In the genomic region with DNA sequence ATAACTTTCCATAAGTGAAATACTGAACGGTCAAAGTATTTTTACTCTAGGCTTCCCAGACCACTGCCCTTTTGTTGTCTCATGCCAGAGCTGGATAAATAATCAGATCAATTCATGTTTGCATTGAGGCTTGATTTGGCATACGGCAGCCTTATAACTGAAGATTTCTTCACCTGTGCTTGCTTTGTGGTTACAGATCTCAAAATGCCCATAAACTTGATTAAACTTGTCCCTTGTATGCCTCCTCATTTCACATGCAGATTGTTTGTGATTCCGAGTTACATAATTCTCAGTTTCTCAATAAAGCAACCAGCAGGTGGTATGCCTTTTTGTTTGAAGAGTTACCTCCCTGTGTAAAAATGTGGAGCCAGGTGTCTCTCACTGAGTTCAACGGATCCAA, we compare ENCODE assay signal across 19 cellular contexts.
"Had no signal": no experiment of that assay in that cellular context is flagged by ENCODE, and none has a peak within 500 bp of the region (broad histone marks: within the 10 kb centered on the region; RNA-seq: fewer than 3 reads in every experiment).

No MANE protein-coding gene starts in this region.

- ATAC-seq: gastrocnemius medialis; heart left ventricle; left lung; naive thymus-derived CD8-positive, alpha-beta T cell; pancreas; upper lobe of right lung had no signal

- H3K9me3 ChIP-seq: gastrocnemius medialis, heart left ventricle, left lung, pancreas, stomach, thoracic aorta, upper lobe of right lung had no signal

- H3K4me1 ChIP-seq: gastrocnemius medialis, heart left ventricle, left lung, pancreas, stomach, upper lobe of right lung had no signal

- DNase-seq: activated CD4-positive, alpha-beta T cell treated with anti-CD3 and anti-CD28 coated beads, Interleukin-2, amount 10 ng/mL, durations not matched to agents 7 days and 5 days; activated CD8-positive, alpha-beta memory T cell treated with anti-CD3 and anti-CD28 coated beads for 24 hours; anterior cingulate cortex; brain microvascular endothelial cell; cerebellar nuclear complex; effector CD8-positive, alpha-beta T cell; gastrocnemius medialis; heart left ventricle; islet precursor cell; left lung; naive thymus-derived CD8-positive, alpha-beta T cell; pancreas; stimulated activated CD4-positive, alpha-beta T cell treated with anti-CD3 and anti-CD28 coated beads, Interleukin-2, amount 100 ng/mL, for 24 hours; stomach; upper lobe of right lung had no signal

- H3K4me1 Mint-ChIP-seq: activated CD4-positive, alpha-beta T cell treated with anti-CD3 and anti-CD28 coated beads, Interleukin-2, amount 10 ng/mL, durations not matched to agents 7 days and 5 days; memory B cell; naive thymus-derived CD8-positive, alpha-beta T cell had no signal

- H3K4me3 Mint-ChIP-seq: activated CD4-positive, alpha-beta T cell treated with anti-CD3 and anti-CD28 coated beads, Interleukin-2, amount 10 ng/mL, durations not matched to agents 7 days and 5 days; activated T-helper 1 cell treated with anti-CD3 and anti-CD28 coated beads, Interleukin-12 subunit alpha, Interleukin-12 subunit beta, Interleukin-2, Interleukin-4 antibody, amounts not matched to agents 30 ng/mL and 10 ng/mL and 1 ng/mL, durations not matched to agents 14 hours and 24 hours and 36 hours; memory B cell; naive thymus-derived CD8-positive, alpha-beta T cell; T-helper 2 cell treated with Interferon-gamma antibody and Interleukin-4, amounts not matched to agents 5 μg/mL and 100 μg/mL, for 36 hours had no signal

- H3K9me3 Mint-ChIP-seq: activated CD4-positive, alpha-beta T cell treated with anti-CD3 and anti-CD28 coated beads, Interleukin-2, amount 10 ng/mL, durations not matched to agents 7 days and 5 days; activated T-helper 1 cell treated with anti-CD3 and anti-CD28 coated beads, Interleukin-12 subunit alpha, Interleukin-12 subunit beta, Interleukin-2, Interleukin-4 antibody, amounts not matched to agents 30 ng/mL and 10 ng/mL and 1 ng/mL, durations not matched to agents 14 hours and 24 hours and 36 hours; naive thymus-derived CD8-positive, alpha-beta T cell; T-helper 2 cell treated with Interferon-gamma antibody and Interleukin-4, amounts not matched to agents 5 μg/mL and 100 μg/mL, for 36 hours had no signal

- H3K36me3 Mint-ChIP-seq: memory B cell; naive thymus-derived CD8-positive, alpha-beta T cell had no signal

- H3K36me3 ChIP-seq: brain microvascular endothelial cell, gastrocnemius medialis, heart left ventricle, left lung, pancreas, stomach, thoracic aorta, upper lobe of right lung had no signal

- H3K27me3 ChIP-seq: brain microvascular endothelial cell, gastrocnemius medialis, heart left ventricle, left lung, pancreas, stomach, upper lobe of right lung had no signal

- H3K27ac ChIP-seq: brain microvascular endothelial cell, gastrocnemius medialis, heart left ventricle, left lung, pancreas, stomach, thoracic aorta, upper lobe of right lung had no signal

- H3K27ac Mint-ChIP-seq: activated CD4-positive, alpha-beta T cell treated with anti-CD3 and anti-CD28 coated beads, Interleukin-2, amount 10 ng/mL, durations not matched to agents 7 days and 5 days; activated T-helper 1 cell treated with anti-CD3 and anti-CD28 coated beads, Interleukin-12 subunit alpha, Interleukin-12 subunit beta, Interleukin-2, Interleukin-4 antibody, amounts not matched to agents 30 ng/mL and 10 ng/mL and 1 ng/mL, durations not matched to agents 14 hours and 24 hours and 36 hours; memory B cell; naive thymus-derived CD8-positive, alpha-beta T cell; T-helper 2 cell treated with Interferon-gamma antibody and Interleukin-4, amounts not matched to agents 5 μg/mL and 100 μg/mL, for 36 hours had no signal

- H3K4me3 ChIP-seq: gastrocnemius medialis, heart left ventricle, left lung, pancreas, stomach, thoracic aorta, upper lobe of right lung had no signal
